ENCODE assay signal across 27 cellular contexts in genomic region chr1:171909711-171910110, GRCh38.
A peak's percentile ranks its signal among the peaks of the same experiment; 100 is the strongest.
DNase-seq lines count a peak whose midpoint lies in the region; ATAC-seq, FAIRE-seq and TF ChIP-seq lines count a peak whose summit lies in the region.
"Had no signal": no experiment of that assay in that cellular context is flagged by ENCODE, and none has a peak within 500 bp of the region (broad histone marks: within the 10 kb centered on the region; RNA-seq: fewer than 3 reads in every experiment).

No MANE protein-coding gene starts in this region.

- peak; percentile 20 for DNase-seq in NCI-H1105 treated with DMSO at 0.1 percent for 48 hours (lab: John Stamatoyannopoulos, UW)
- no peak for DNase-seq in NCI-H1105 (lab: John Stamatoyannopoulos, UW)
- peak; percentile 82 for DNase-seq in SW480 (ENCODE audit: low spot score)
- no peak for DNase-seq in thyroid gland
- DNase-seq in kidney = no peak
- DNase-seq in activated CD4-positive, alpha-beta T cell treated with anti-CD3 and anti-CD28 coated beads, Interleukin-2, amount 10 ng/mL, durations not matched to agents 7 days and 5 days = no peak
- DNase-seq: activated CD4-positive, alpha-beta T cell treated with anti-CD3 and anti-CD28 coated beads for 4 hours; activated naive CD4-positive, alpha-beta T cell treated with anti-CD3 and anti-CD28 coated beads, Interleukin-2, amount 50 U/mL, for 16 hours; activated T-cell treated with anti-CD3 and anti-CD28 coated beads, Interleukin-2, amount 50 U/mL, for 48 hours; body of pancreas; CD8-positive, alpha-beta T cell; effector CD8-positive, alpha-beta T cell; naive thymus-derived CD4-positive, alpha-beta T cell; NCI-H1694; stimulated activated CD4-positive, alpha-beta T cell treated with anti-CD3 and anti-CD28 coated beads, Interleukin-12 subunit alpha, Interleukin-12 subunit beta, amount 100 ng/mL, for 4 hours; stimulated activated CD4-positive, alpha-beta T cell treated with anti-CD3 and anti-CD28 coated beads, Interleukin-4, amount 100 ng/mL, for 4 hours; trophoblast cell had no signal

- H3K27me3 ChIP-seq in iPS-18a (ENCODE audit: control insufficient read depth, insufficient read depth, low read length) (no peaks in the 10 kb centered on the region), thyroid gland (no peaks in the 10 kb centered on the region)
- H3K27me3 ChIP-seq: body of pancreas, right atrium auricular region, SJSA1 had no signal

- FAIRE-seq in kidney (lab: Jason Lieb, UNC) = no peak

- CTCF ChIA-PET in activated CD4-positive, alpha-beta T cell treated with anti-CD3 and anti-CD28 coated beads, Interleukin-2, amount 10 ng/mL, durations not matched to agents 7 days and 5 days (lab: Charles Lee) = interaction anchor here (0.6 kb wide), 2 partner anchors 39 to 340 kb away, joined by 6 read pairs; no protein-coding TSS in a partner anchor

- ATAC-seq in GM18511 (IDR thresholded peaks at IDR 0.05; ENCODE audit: unreplicated experiment) = no peak
- ATAC-seq: body of pancreas; CD8-positive, alpha-beta T cell; esophagus mucosa; naive thymus-derived CD4-positive, alpha-beta T cell; Panc1 had no signal

- H3K4me3 ChIP-seq in iPS-18a (ENCODE audit: low read length) (peak overlapping the region; percentile 4), thyroid gland (replicated peaks in 1 of 3) (no peak overlapping the region), kidney (ENCODE audit: low read length in 2 of 2) (no peak overlapping the region)
- H3K4me3 ChIP-seq: body of pancreas, right atrium auricular region, SJSA1 had no signal

- TF ChIP-seq POLR2A in thyroid gland (IDR thresholded peaks at IDR 0.05) = no peak

- H3K27me3 Mint-ChIP-seq in activated CD4-positive, alpha-beta T cell treated with anti-CD3 and anti-CD28 coated beads, Interleukin-2, amount 10 ng/mL, durations not matched to agents 7 days and 5 days = peaks cover 2% of the 10 kb centered on the region
- H3K27me3 Mint-ChIP-seq: naive thymus-derived CD4-positive, alpha-beta T cell had no signal

- TF ChIP-seq CTCF in thyroid gland (IDR thresholded peaks at IDR 0.05) (no peak), kidney (IDR thresholded peaks at IDR 0.05; ENCODE audit: borderline replicate concordance, extremely low read depth, insufficient read depth) (no peak)

- no peaks in the 10 kb centered on the region for H3K9me3 Mint-ChIP-seq in activated CD4-positive, alpha-beta T cell treated with anti-CD3 and anti-CD28 coated beads, Interleukin-2, amount 10 ng/mL, durations not matched to agents 7 days and 5 days
- H3K9me3 Mint-ChIP-seq: CD8-positive, alpha-beta T cell; memory B cell; naive thymus-derived CD4-positive, alpha-beta T cell; stimulated activated naive CD8-positive, alpha-beta T cell treated with anti-CD3 and anti-CD28 coated beads, Interleukin-15, Interleukin-2, amounts not matched to agents 100 ng/mL and 50 ng/mL, for 24 hours; T-helper 1 cell treated with Interleukin-12 subunit alpha and Interleukin-12 subunit beta and Interleukin-4 antibody, amounts not matched to agents 30 μg/mL and 1 μg/mL, for 36 hours had no signal

- 31 to 45% methylated on average over 5 of the region's 5 CpGs for whole genome bisulfite sequencing in thyroid gland, 2 donors

- H3K9ac ChIP-seq in iPS-18a (ENCODE audit: low read length) (no peak overlapping the region), kidney (ENCODE audit: low read length in 2 of 2) (no peak overlapping the region)

- H3K36me3 ChIP-seq in iPS-18a (ENCODE audit: control insufficient read depth, low read depth, low read length) (no peaks in the 10 kb centered on the region), thyroid gland (no peaks in the 10 kb centered on the region), kidney (ENCODE audit: control insufficient read depth in 1 of 2, insufficient read depth in 2 of 2, low read length in 2 of 2) (no peaks in the 10 kb centered on the region)
- H3K36me3 ChIP-seq: right atrium auricular region, SJSA1 had no signal

- peaks cover 2% of the 10 kb centered on the region for H3K4me1 Mint-ChIP-seq in activated CD4-positive, alpha-beta T cell treated with anti-CD3 and anti-CD28 coated beads, Interleukin-2, amount 10 ng/mL, durations not matched to agents 7 days and 5 days
- H3K4me1 Mint-ChIP-seq: memory B cell had no signal

- no peak overlapping the region for H3K27ac Mint-ChIP-seq in activated CD4-positive, alpha-beta T cell treated with anti-CD3 and anti-CD28 coated beads, Interleukin-2, amount 10 ng/mL, durations not matched to agents 7 days and 5 days
- H3K27ac Mint-ChIP-seq: CD8-positive, alpha-beta T cell; memory B cell; stimulated activated naive CD8-positive, alpha-beta T cell treated with anti-CD3 and anti-CD28 coated beads, Interleukin-15, Interleukin-2, amounts not matched to agents 100 ng/mL and 50 ng/mL, for 24 hours; T-helper 1 cell treated with Interleukin-12 subunit alpha and Interleukin-12 subunit beta and Interleukin-4 antibody, amounts not matched to agents 30 μg/mL and 1 μg/mL, for 36 hours had no signal

- H3K4me1 ChIP-seq in iPS-18a (ENCODE audit: control insufficient read depth, low read depth, low read length) (peaks cover 18% of the 10 kb centered on the region), thyroid gland (peaks cover 34 to 37% of the 10 kb centered on the region in 2 donors), kidney (ENCODE audit: control insufficient read depth in 1 of 2, insufficient read depth in 1 of 2, low read depth in 1 of 2, low read length in 2 of 2) (peaks cover 0 to 3% of the 10 kb centered on the region in 2 donors)

- no peaks in the 10 kb centered on the region for H3K9me3 ChIP-seq in iPS-18a (ENCODE audit: control insufficient read depth, low read depth, low read length)
- no peaks in the 10 kb centered on the region for H3K9me3 ChIP-seq in thyroid gland
- no peaks in the 10 kb centered on the region for H3K9me3 ChIP-seq in kidney (ENCODE audit: control insufficient read depth in 1 of 2, low read length in 2 of 2)
- H3K9me3 ChIP-seq: body of pancreas, right atrium auricular region, SJSA1 had no signal

- intact Hi-C loops in thyroid gland (cut with DNase I) = no loop called here
- intact Hi-C loops in kidney (cut with DNase I) = no loop called here

- H3K27ac ChIP-seq in iPS-18a (ENCODE audit: low read length) (no peak overlapping the region), thyroid gland (peak overlapping the region; percentile 7 to 44 (median 16)), kidney (ENCODE audit: low read depth in 2 of 2, low read length in 2 of 2) (no peak overlapping the region)
- H3K27ac ChIP-seq: 22Rv1, body of pancreas, right atrium auricular region, SJSA1 had no signal

- no peak overlapping the region for H3K4me3 Mint-ChIP-seq in activated CD4-positive, alpha-beta T cell treated with anti-CD3 and anti-CD28 coated beads, Interleukin-2, amount 10 ng/mL, durations not matched to agents 7 days and 5 days
- H3K4me3 Mint-ChIP-seq: CD8-positive, alpha-beta T cell; memory B cell; naive thymus-derived CD4-positive, alpha-beta T cell; stimulated activated naive CD8-positive, alpha-beta T cell treated with anti-CD3 and anti-CD28 coated beads, Interleukin-15, Interleukin-2, amounts not matched to agents 100 ng/mL and 50 ng/mL, for 24 hours; T-helper 1 cell treated with Interleukin-12 subunit alpha and Interleukin-12 subunit beta and Interleukin-4 antibody, amounts not matched to agents 30 μg/mL and 1 μg/mL, for 36 hours had no signal

- no peaks in the 10 kb centered on the region for H3K36me3 Mint-ChIP-seq in activated CD4-positive, alpha-beta T cell treated with anti-CD3 and anti-CD28 coated beads, Interleukin-2, amount 10 ng/mL, durations not matched to agents 7 days and 5 days (ENCODE audit: low read depth)
- H3K36me3 Mint-ChIP-seq: CD8-positive, alpha-beta T cell; memory B cell had no signal

- POLR2A ChIA-PET in activated CD4-positive, alpha-beta T cell treated with anti-CD3 and anti-CD28 coated beads, Interleukin-2, amount 10 ng/mL, durations not matched to agents 7 days and 5 days (lab: Charles Lee) = no interaction called here

Comparison
In these comparisons a context has a peak if more than half of its experiments do, and no peak if none do; other contexts are left out.
1. DNase-seq: peak in NCI-H1105 treated with DMSO at 0.1 percent for 48 hours (single experiment) and SW480 (single experiment); none in NCI-H1105 (single experiment), thyroid gland (0 of 2), kidney (single experiment) and activated CD4-positive, alpha-beta T cell treated with anti-CD3 and anti-CD28 coated beads, Interleukin-2, amount 10 ng/mL, durations not matched to agents 7 days and 5 days (single experiment).
2. H3K27ac ChIP-seq: peak in thyroid gland (3 of 3); none in iPS-18a (single experiment) and kidney (0 of 2).